ENCODE assay signal across 26 cellular contexts in genomic region chr15:35397027-35397426, GRCh38.
"Had no signal": no experiment of that assay in that cellular context is flagged by ENCODE, and none has a peak within 500 bp of the region (broad histone marks: within the 10 kb centered on the region; RNA-seq: fewer than 3 reads in every experiment).

No MANE protein-coding gene starts in this region.

- H3K27ac ChIP-seq: left lung, lower lobe of right lung, ovary, prostate gland, sigmoid colon, stomach, testis, thyroid gland, transverse colon, upper lobe of left lung had no signal

- ATAC-seq: left colon; left lung; lower lobe of right lung; natural killer cell; right cardiac atrium; stimulated activated naive B cell treated with anti-CD40 and anti-IgM and Interleukin-4, amounts not matched to agents 10 μg/mL and 1 μg/mL and 100 μg/mL, for 72 hours; stimulated activated naive CD8-positive, alpha-beta T cell treated with anti-CD3 and anti-CD28 coated beads, Interleukin-15, Interleukin-2, amounts not matched to agents 100 U/mL and 50 U/mL, for 24 hours had no signal

- H3K36me3 ChIP-seq: left lung, lower lobe of right lung, ovary, prostate gland, sigmoid colon, thyroid gland, transverse colon, upper lobe of left lung had no signal

- DNase-seq: hippocampal formation; kidney; left colon; left lung; lower lobe of right lung; mammary epithelial cell; mesendoderm; naive B cell; natural killer cell; nephron progenitor cell; ovary; retina; right cardiac atrium; sigmoid colon; small intestine; stimulated activated CD4-positive, alpha-beta T cell treated with anti-CD3 and anti-CD28 coated beads, Interleukin-15, amount 100 ng/mL, for 24 hours; stimulated activated CD4-positive, alpha-beta T cell treated with anti-CD3 and anti-CD28 coated beads, Interleukin-2, amount 100 ng/mL, for 24 hours; stimulated activated CD4-positive, alpha-beta T cell treated with anti-CD3 and anti-CD28 coated beads, Interleukin-4, amount 100 ng/mL, for 1 hour; stimulated activated naive B cell treated with anti-CD40 and anti-IgM and Interleukin-4, amounts not matched to agents 10 μg/mL and 1 μg/mL and 100 μg/mL, for 72 hours; stimulated activated naive CD8-positive, alpha-beta T cell treated with anti-CD3 and anti-CD28 coated beads, Interleukin-15, Interleukin-2, amounts not matched to agents 100 U/mL and 50 U/mL, for 24 hours; stomach; testis; thyroid gland; transverse colon; upper lobe of left lung had no signal

- H3K4me3 ChIP-seq: left lung, lower lobe of right lung, ovary, prostate gland, sigmoid colon, stomach, testis, thyroid gland, transverse colon, upper lobe of left lung had no signal

- H3K9me3 ChIP-seq: left lung, lower lobe of right lung, ovary, prostate gland, sigmoid colon, stomach, testis, thyroid gland, transverse colon, upper lobe of left lung had no signal

- H3K4me1 ChIP-seq: left lung, lower lobe of right lung, prostate gland, sigmoid colon, stomach, testis, thyroid gland, upper lobe of left lung had no signal

- H3K27me3 ChIP-seq: left lung, ovary, sigmoid colon, stomach, testis, thyroid gland, transverse colon, upper lobe of left lung had no signal
